In genomic region chrX:20181563-20182329, GRCh38 we compare ENCODE assay signal across 15 cellular contexts. TPM values are rescaled to one million over a fixed set of nuclear protein-coding genes. Genes with fewer than 3 reads are reported as not detected.
DNase-seq lines count a peak whose midpoint lies in the region; ATAC-seq and TF ChIP-seq lines count a peak whose summit lies in the region.
"Had no signal": no experiment of that assay in that cellular context is flagged by ENCODE, and none has a peak within 500 bp of the region (broad histone marks: within the 10 kb centered on the region; RNA-seq: fewer than 3 reads in every experiment).

No MANE protein-coding gene starts in this region.

- peak overlapping the region; percentile 24 for H3K4me2 ChIP-seq in Loucy (ENCODE audit: low read depth, low read length, poor library complexity, severe bottlenecking)

- POLR2A ChIA-PET in activated naive CD8-positive, alpha-beta T cell treated with anti-CD3 and anti-CD28 coated beads, Interleukin-2, amount 10 ng/mL, durations not matched to agents 7 days and 5 days (lab: Charles Lee): no interaction called here

- no peak overlapping the region for H3K4me3 Mint-ChIP-seq in activated naive CD4-positive, alpha-beta T cell treated with anti-CD3 and anti-CD28 coated beads, Interleukin-2, amount 10 ng/mL, durations not matched to agents 7 days and 5 days
- H3K4me3 Mint-ChIP-seq in activated naive CD8-positive, alpha-beta T cell treated with anti-CD3 and anti-CD28 coated beads, Interleukin-2, amount 10 ng/mL, durations not matched to agents 7 days and 5 days: peak overlapping the region; percentile 10

- peaks cover 36% of the 10 kb centered on the region for H3K36me3 Mint-ChIP-seq in activated naive CD4-positive, alpha-beta T cell treated with anti-CD3 and anti-CD28 coated beads, Interleukin-2, amount 10 ng/mL, durations not matched to agents 7 days and 5 days
- H3K36me3 Mint-ChIP-seq in activated naive CD8-positive, alpha-beta T cell treated with anti-CD3 and anti-CD28 coated beads, Interleukin-2, amount 10 ng/mL, durations not matched to agents 7 days and 5 days: peaks cover 23% of the 10 kb centered on the region

- intact Hi-C loops in right cardiac atrium (cut with DNase I): no loop called here

- H3K79me2 ChIP-seq in Loucy (ENCODE audit: insufficient read depth, low read length): no peaks in the 10 kb centered on the region

- no peak for DNase-seq in activated naive CD4-positive, alpha-beta T cell treated with anti-CD3 and anti-CD28 coated beads, Interleukin-2, amount 10 ng/mL, durations not matched to agents 7 days and 5 days
- no peak for DNase-seq in activated naive CD4-positive, alpha-beta T cell treated with Interleukin-2 at 50 U/mL for 16 hours
- no peak for DNase-seq in activated naive CD8-positive, alpha-beta T cell treated with anti-CD3 and anti-CD28 coated beads, Interleukin-2, amount 10 ng/mL, durations not matched to agents 7 days and 5 days
- no peak for DNase-seq in right cardiac atrium
- no peak for DNase-seq in NCI-H82 treated with DMSO at 0.1 percent for 48 hours (lab: John Stamatoyannopoulos, UW; ENCODE audit: unreplicated experiment)
- DNase-seq: DMS79, glutamatergic neuron, HCEC 1CT, kidney glomerular epithelial cell, NCI-H524, T1000, uterus had no signal

- peak; percentile 54 for ATAC-seq in activated naive CD8-positive, alpha-beta T cell treated with anti-CD3 and anti-CD28 coated beads, Interleukin-2, amount 10 ng/mL, durations not matched to agents 7 days and 5 days (ENCODE audit: low read depth)
- ATAC-seq in right cardiac atrium: no peak
- no peak for ATAC-seq in GM18519 (IDR thresholded peaks at IDR 0.05; ENCODE audit: low FRiP score, unreplicated experiment)
- ATAC-seq in HG03469 (IDR thresholded peaks at IDR 0.05; ENCODE audit: unreplicated experiment): no peak

- no peaks in the 10 kb centered on the region for H3K9me3 Mint-ChIP-seq in activated naive CD4-positive, alpha-beta T cell treated with anti-CD3 and anti-CD28 coated beads, Interleukin-2, amount 10 ng/mL, durations not matched to agents 7 days and 5 days
- no peaks in the 10 kb centered on the region for H3K9me3 Mint-ChIP-seq in activated naive CD8-positive, alpha-beta T cell treated with anti-CD3 and anti-CD28 coated beads, Interleukin-2, amount 10 ng/mL, durations not matched to agents 7 days and 5 days

- no peak overlapping the region for H3K4me3 ChIP-seq in Loucy (ENCODE audit: low read length, poor library complexity, severe bottlenecking)
- no peak overlapping the region for H3K4me3 ChIP-seq in right cardiac atrium (ENCODE audit: low read length)
- H3K4me3 ChIP-seq: uterus had no signal

- peaks cover 21% of the 10 kb centered on the region; the same call in 1 of the 2 replicates for H3K36me3 ChIP-seq in Loucy (ENCODE audit: insufficient read depth, low read length)
- H3K36me3 ChIP-seq: uterus had no signal

- no peak overlapping the region for H3K9ac ChIP-seq in Loucy (ENCODE audit: low read depth, low read length, poor library complexity, severe bottlenecking)

- no peaks in the 10 kb centered on the region for H3K9me2 ChIP-seq in Loucy (replicated peaks; ENCODE audit: low read depth, low read length)

- H3F3A ChIP-seq in Loucy (ENCODE audit: low read depth): no peaks in the 10 kb centered on the region; the same call in 1 of the 2 replicates

- H3K9me3 ChIP-seq in Loucy (ENCODE audit: insufficient read depth, low read depth, low read length) (no peaks in the 10 kb centered on the region), right cardiac atrium (ENCODE audit: control insufficient read depth, low read length) (no peaks in the 10 kb centered on the region)
- H3K9me3 ChIP-seq: uterus had no signal

- CTCF ChIA-PET in activated naive CD4-positive, alpha-beta T cell treated with anti-CD3 and anti-CD28 coated beads, Interleukin-2, amount 10 ng/mL, durations not matched to agents 7 days and 5 days (lab: Charles Lee): no interaction called here

- no peaks in the 10 kb centered on the region for H4K20me1 ChIP-seq in Loucy (ENCODE audit: insufficient read depth, low read length, poor library complexity, severe bottlenecking)

- H2AFZ ChIP-seq in Loucy (ENCODE audit: low read length): no peak overlapping the region

- H3K27ac ChIP-seq in right cardiac atrium (ENCODE audit: low read length): no peak overlapping the region
- H3K27ac ChIP-seq: uterus had no signal

- no peak for TF ChIP-seq CTCF in Loucy (conservative IDR thresholded peaks at IDR 0.05; ENCODE audit: low read length)

- H3K4me1 Mint-ChIP-seq in activated naive CD4-positive, alpha-beta T cell treated with anti-CD3 and anti-CD28 coated beads, Interleukin-2, amount 10 ng/mL, durations not matched to agents 7 days and 5 days: peaks cover 19% of the 10 kb centered on the region
- H3K4me1 Mint-ChIP-seq in activated naive CD8-positive, alpha-beta T cell treated with anti-CD3 and anti-CD28 coated beads, Interleukin-2, amount 10 ng/mL, durations not matched to agents 7 days and 5 days: peaks cover 12% of the 10 kb centered on the region

- H3K4me1 ChIP-seq in Loucy (ENCODE audit: insufficient read depth, low read length, poor library complexity, severe bottlenecking) (peaks cover 11% of the 10 kb centered on the region), right cardiac atrium (ENCODE audit: control insufficient read depth, insufficient read depth, low read length) (no peaks in the 10 kb centered on the region)
- H3K4me1 ChIP-seq: uterus had no signal

- 81% methylated on average over 3 of the region's 3 CpGs for WGBS in right cardiac atrium

- H3K27me3 Mint-ChIP-seq in activated naive CD4-positive, alpha-beta T cell treated with anti-CD3 and anti-CD28 coated beads, Interleukin-2, amount 10 ng/mL, durations not matched to agents 7 days and 5 days: no peaks in the 10 kb centered on the region
- H3K27me3 Mint-ChIP-seq in activated naive CD8-positive, alpha-beta T cell treated with anti-CD3 and anti-CD28 coated beads, Interleukin-2, amount 10 ng/mL, durations not matched to agents 7 days and 5 days: no peaks in the 10 kb centered on the region

- H3K27ac Mint-ChIP-seq in activated naive CD4-positive, alpha-beta T cell treated with anti-CD3 and anti-CD28 coated beads, Interleukin-2, amount 10 ng/mL, durations not matched to agents 7 days and 5 days: peak overlapping the region; percentile 77
- H3K27ac Mint-ChIP-seq in activated naive CD8-positive, alpha-beta T cell treated with anti-CD3 and anti-CD28 coated beads, Interleukin-2, amount 10 ng/mL, durations not matched to agents 7 days and 5 days: peak overlapping the region; percentile 86

- H3K27me3 ChIP-seq in Loucy (ENCODE audit: insufficient read depth, low read length, poor library complexity, severe bottlenecking) (no peaks in the 10 kb centered on the region), right cardiac atrium (ENCODE audit: control insufficient read depth, insufficient read depth) (no peaks in the 10 kb centered on the region)
- H3K27me3 ChIP-seq: uterus had no signal

RNA-seq across cellular contexts. Expression of gene EIF1AX, which starts 40.1 kb away (rescaled TPM):
- 10 to 100 TPM; 63.9 to 66.0 TPM for total RNA-seq in activated naive CD8-positive, alpha-beta T cell treated with anti-CD3 and anti-CD28 coated beads, Interleukin-2, amount 10 ng/mL, durations not matched to agents 7 days and 5 days
- 10 to 100 TPM; 57.7 to 91.1 (median 60.1) TPM for total RNA-seq in right cardiac atrium
- polyA plus RNA-seq in right cardiac atrium: 25.4 TPM
